10 cellular contexts compared by ENCODE assay signal in genomic region chrX:129981207-129981553, GRCh38. TPM values are rescaled to one million over a fixed set of nuclear protein-coding genes. Genes with fewer than 3 reads are reported as not detected.
DNase-seq lines count a peak whose midpoint lies in the region; ATAC-seq, FAIRE-seq and TF ChIP-seq lines count a peak whose summit lies in the region.
"Had no signal": no experiment of that assay in that cellular context is flagged by ENCODE, and none has a peak within 500 bp of the region (broad histone marks: within the 10 kb centered on the region; RNA-seq: fewer than 3 reads in every experiment).

No MANE protein-coding gene starts in this region.

- H3K18ac ChIP-seq in mesenchymal stem cell (ENCODE audit: low read depth in 1 of 2, low read length in 2 of 2) = peak overlapping the region in 1 of 2 experiments; percentile 62

- in situ Hi-C loops in HepG2 (cut with HindIII; ENCODE audit: extremely low pct_ligation_motif_present, low pct_unique_long_range_greater_than_20kb) = no loop called here

- peak overlapping the region; percentile 78 for H3K4me2 ChIP-seq in HepG2 (ENCODE audit: low read depth, low read length)
- H3K4me2 ChIP-seq in astrocyte (ENCODE audit: low read length) = no peak overlapping the region
- H3K4me2 ChIP-seq in mesenchymal stem cell (ENCODE audit: low read length, poor library complexity, severe bottlenecking) = peak overlapping the region; percentile 93

- H2BK12ac ChIP-seq in mesenchymal stem cell (ENCODE audit: low read length in 2 of 2) = no peak overlapping the region

- H3K27me3 Mint-ChIP-seq in astrocyte (ENCODE audit: low read depth, unreplicated experiment) = no peaks in the 10 kb centered on the region
- peaks cover 2 to 21% (median 4%) of the 10 kb centered on the region in 3 donors for H3K27me3 Mint-ChIP-seq in CD14-positive monocyte (ENCODE audit: low read depth in 3 of 3)

- ATAC-seq in HepG2 (no peak), right lobe of liver (no peak), HG03135 (IDR thresholded peaks at IDR 0.05; ENCODE audit: unreplicated experiment) (no peak), GM21825 (IDR thresholded peaks at IDR 0.05; ENCODE audit: unreplicated experiment) (no peak)

- peak overlapping the region; percentile 61 for H2BK120ac ChIP-seq in mesenchymal stem cell (ENCODE audit: low read depth, low read length)

- no peak overlapping the region for H4K8ac ChIP-seq in mesenchymal stem cell (ENCODE audit: low read length)

- no peak for DNase-seq in HepG2 (ENCODE audit: low spot score)
- DNase-seq in right lobe of liver = no peak
- DNase-seq in astrocyte (ENCODE audit: low read depth) = no peak
- no peak for DNase-seq in mesenchymal stem cell
- DNase-seq in T1000 (lab: John Stamatoyannopoulos, UW) = no peak
- DNase-seq in CD14-positive monocyte (ENCODE audit: low spot score) = no peak
- DNase-seq: NCI-H2029 had no signal

- H3K36me3 Mint-ChIP-seq in astrocyte (ENCODE audit: low read depth, unreplicated experiment) (no peaks in the 10 kb centered on the region), CD14-positive monocyte (peaks cover 0 to 2% of the 10 kb centered on the region in 2 donors)

- H3K79me2 ChIP-seq in HepG2 (ENCODE audit: insufficient read depth, low read length) (no peaks in the 10 kb centered on the region), astrocyte (ENCODE audit: insufficient read depth, low read length) (no peaks in the 10 kb centered on the region)

- CTCF ChIA-PET in HepG2 (lab: Yijun Ruan, JAX; ENCODE audit: low intra/inter-chr PET ratio, low total read pairs) = no interaction called here

- H3K9ac ChIP-seq in HepG2 (ENCODE audit: insufficient read depth, low read depth, low read length) = peak overlapping the region; percentile 46; the same call in 1 of the 2 replicates
- H3K9ac ChIP-seq in astrocyte (ENCODE audit: low read length) = peak overlapping the region; percentile 46
- H3K9ac ChIP-seq in mesenchymal stem cell (ENCODE audit: low read length) = peak overlapping the region; percentile 63

- no peak overlapping the region for H2BK5ac ChIP-seq in mesenchymal stem cell (ENCODE audit: low read depth, low read length, poor library complexity, severe bottlenecking)

- H2BK15ac ChIP-seq in mesenchymal stem cell (ENCODE audit: low read depth, poor library complexity, severe bottlenecking) = no peak overlapping the region

- POLR2A ChIA-PET in HepG2 (lab: Yijun Ruan, JAX) = interaction anchor here (0.8 kb wide), 1 partner anchor 9 kb away, joined by 3 read pairs; no protein-coding TSS in a partner anchor

- no peak overlapping the region for H3K23ac ChIP-seq in mesenchymal stem cell (ENCODE audit: low read length in 2 of 2)

- H2AK5ac ChIP-seq in mesenchymal stem cell (ENCODE audit: low read length, severe bottlenecking) = no peak overlapping the region

- intact Hi-C loops in HepG2 (cut with micrococcal nuclease; ENCODE audit: unreplicated experiment) (loop anchor here (5.0 kb wide), 1 partner anchor 49 kb away; no protein-coding TSS in a partner anchor), right lobe of liver (cut with DNase I) (no loop called here), CD14-positive monocyte (cut with micrococcal nuclease) (loop anchor here (2.0 kb wide), 1 partner anchor 48 kb away; no protein-coding TSS in a partner anchor)

- WGBS in HepG2 (ENCODE audit: low lambda C conversion rate) = 0% methylated on average over 12 of the region's 17 CpGs
- 23% methylated on average over 13 of the region's 17 CpGs for WGBS in right lobe of liver (ENCODE audit: insufficient coverage, low coverage, low lambda C conversion rate, missing lambda C conversion rate)
- no CpG with 5 or more reads among the region's 17 CpGs for WGBS in mesenchymal stem cell

- peaks cover 9% of the 10 kb centered on the region for H3K4me1 ChIP-seq in HepG2 (ENCODE audit: insufficient read depth, low read length)
- H3K4me1 ChIP-seq in right lobe of liver = no peaks in the 10 kb centered on the region
- H3K4me1 ChIP-seq in astrocyte (ENCODE audit: insufficient read depth, low read length) = peaks cover 5% of the 10 kb centered on the region
- peaks cover 2% of the 10 kb centered on the region for H3K4me1 ChIP-seq in mesenchymal stem cell (ENCODE audit: control insufficient read depth, insufficient read depth, low read depth, low read length)

- H3K36me3 ChIP-seq in HepG2 (replicated peaks in 1 of 2; ENCODE audit: control insufficient read depth in 1 of 2, insufficient read depth in 2 of 2, low read length in 2 of 2) (no peaks in the 10 kb centered on the region), right lobe of liver (no peaks in the 10 kb centered on the region), astrocyte (ENCODE audit: insufficient read depth, low read length) (no peaks in the 10 kb centered on the region), mesenchymal stem cell (ENCODE audit: control insufficient read depth in 1 of 2, insufficient read depth in 2 of 2, low read depth in 1 of 2, low read length in 2 of 2) (no peaks in the 10 kb centered on the region)
- H3K36me3 ChIP-seq: suprapubic skin had no signal

- TF ChIP-seq POLR2A in HepG2 (IDR thresholded peaks at IDR 0.05; ENCODE audit: insufficient read depth in 1 of 2, low read depth in 2 of 2, low read length in 2 of 2) (no peak), right lobe of liver (IDR thresholded peaks at IDR 0.05) (no peak)

- no peak for TF ChIP-seq CTCF in HepG2 (CRISPR knock-in tag; IDR thresholded peaks at IDR 0.05)
- TF ChIP-seq CTCF in right lobe of liver (IDR thresholded peaks at IDR 0.05) = no peak
- no peak for TF ChIP-seq CTCF in astrocyte (IDR thresholded peaks at IDR 0.05; ENCODE audit: insufficient read depth, low read depth, low read length)
- no peak for TF ChIP-seq CTCF in CD14-positive monocyte (IDR thresholded peaks at IDR 0.05)

- H3K9me3 ChIP-seq in HepG2 (ENCODE audit: low read length) = no peaks in the 10 kb centered on the region
- no peaks in the 10 kb centered on the region for H3K9me3 ChIP-seq in right lobe of liver
- no peaks in the 10 kb centered on the region for H3K9me3 ChIP-seq in astrocyte (ENCODE audit: insufficient read depth, low read depth, low read length)
- H3K9me3 ChIP-seq in mesenchymal stem cell (ENCODE audit: control insufficient read depth, low read length) = no peaks in the 10 kb centered on the region
- H3K9me3 ChIP-seq: suprapubic skin had no signal

- H3K27ac ChIP-seq in HepG2 (ENCODE audit: extremely low read length, insufficient read depth, low read length) (no peak overlapping the region), right lobe of liver (no peak overlapping the region), astrocyte (ENCODE audit: low read depth, low read length) (no peak overlapping the region), mesenchymal stem cell (ENCODE audit: low read length, poor library complexity, severe bottlenecking) (no peak overlapping the region)

- H2AFZ ChIP-seq in HepG2 (ENCODE audit: low read length) (no peak overlapping the region), astrocyte (ENCODE audit: low read depth, low read length) (peak overlapping the region; percentile 71), mesenchymal stem cell (ENCODE audit: low read depth, low read length) (no peak overlapping the region)

- FAIRE-seq in HepG2 (lab: Jason Lieb, UNC) (no peak), astrocyte (lab: Jason Lieb, UNC) (no peak)

- H4K20me1 ChIP-seq in HepG2 (ENCODE audit: insufficient read depth, low read length) = no peaks in the 10 kb centered on the region
- H4K20me1 ChIP-seq in astrocyte (ENCODE audit: insufficient read depth, low read length) = peaks cover 5% of the 10 kb centered on the region

- H3K27me3 ChIP-seq in HepG2 (ENCODE audit: control insufficient read depth in 1 of 2, insufficient read depth in 2 of 2, low read length in 2 of 2) (no peaks in the 10 kb centered on the region), right lobe of liver (no peaks in the 10 kb centered on the region), astrocyte (ENCODE audit: insufficient read depth, low read length) (no peaks in the 10 kb centered on the region), mesenchymal stem cell (ENCODE audit: control insufficient read depth in 1 of 2, insufficient read depth in 1 of 2, low read length in 2 of 2) (peaks cover 0 to 14% of the 10 kb centered on the region in 2 experiments)
- H3K27me3 ChIP-seq: suprapubic skin had no signal

- H3K9me3 Mint-ChIP-seq in astrocyte (ENCODE audit: unreplicated experiment) (no peaks in the 10 kb centered on the region), CD14-positive monocyte (peaks cover 0 to 16% (median 6%) of the 10 kb centered on the region in 7 donors)

- H3K4me3 Mint-ChIP-seq in astrocyte (ENCODE audit: unreplicated experiment) (peak overlapping the region; percentile 80), CD14-positive monocyte (no peak overlapping the region)

- no peak overlapping the region for H3K4ac ChIP-seq in mesenchymal stem cell (ENCODE audit: low read depth in 1 of 2, low read length in 2 of 2)

- no peak overlapping the region for H4K91ac ChIP-seq in mesenchymal stem cell (ENCODE audit: low read length)

- TF ChIP-seq EP300 in HepG2 (IDR thresholded peaks at IDR 0.05; ENCODE audit: low read depth in 2 of 2, low read length in 2 of 2) (no peak), HepG2 (CRISPR knock-in tag; IDR thresholded peaks at IDR 0.05; ENCODE audit: borderline replicate concordance) (no peak)

- peaks cover 1% of the 10 kb centered on the region for H3K79me1 ChIP-seq in mesenchymal stem cell (replicated peaks; ENCODE audit: low read length, poor library complexity, severe bottlenecking)

- TF ChIP-seq RAD21 in HepG2 (CRISPR knock-in tag; IDR thresholded peaks at IDR 0.05) = no peak

- TSS peak; percentile 59 for BruUV-seq in HepG2 (replicated peaks; lab: Mats Ljungman, UMichigan)

- H3K14ac ChIP-seq in mesenchymal stem cell (ENCODE audit: low read length in 2 of 2) = no peak overlapping the region

- peak overlapping the region in 2 of 3 experiments; percentile 45 to 66; a peak in 3 of 6 replicates for H3K4me3 ChIP-seq in HepG2 (replicated peaks in 1 of 3; ENCODE audit: insufficient read depth in 1 of 3, low read depth in 2 of 3, low read length in 3 of 3)
- H3K4me3 ChIP-seq in right lobe of liver = peak overlapping the region in 1 of 3 donors; percentile 45
- H3K4me3 ChIP-seq in astrocyte (ENCODE audit: insufficient read depth, low read depth, low read length) = peak overlapping the region; percentile 57
- peak overlapping the region; percentile 64 to 79 for H3K4me3 ChIP-seq in mesenchymal stem cell (ENCODE audit: insufficient read depth in 1 of 2, low read depth in 1 of 2, low read length in 2 of 2)
- H3K4me3 ChIP-seq: suprapubic skin had no signal

- H3K4me1 Mint-ChIP-seq in astrocyte (ENCODE audit: low read depth, unreplicated experiment) (peaks cover 3% of the 10 kb centered on the region), CD14-positive monocyte (peaks cover 14% of the 10 kb centered on the region)

- no peak overlapping the region for H3K27ac Mint-ChIP-seq in astrocyte (ENCODE audit: unreplicated experiment)
- H3K27ac Mint-ChIP-seq in CD14-positive monocyte = peak overlapping the region in 1 of 7 donors; percentile 79

RNA-seq across cellular contexts. Expression of gene BCORL1, which starts 1.3 kb away (rescaled TPM):
- total RNA-seq in HepG2 (2016; rRNA removed; fragmentation: Illumina TruSeq; extraction: Trizol) = 1.4 and 4.1 TPM in 2 replicates
- 1.1 and 1.2 TPM in 2 replicates for total RNA-seq in HepG2 (2016; cell fraction: cytosol; rRNA removed; fragmentation: Illumina TruSeq; extraction: Trizol; ENCODE audit: low read depth)
- total RNA-seq in HepG2 (2016; cell fraction: insoluble cytoplasmic fraction; rRNA removed; fragmentation: Illumina TruSeq; extraction: Trizol) = 0.84 and 3.6 TPM in 2 replicates
- 2.2 and 2.8 TPM in 2 replicates for total RNA-seq in HepG2 (2016; cell fraction: membrane; rRNA removed; fragmentation: Illumina TruSeq; extraction: Trizol)
- total RNA-seq in HepG2 (2016; cell fraction: nucleus; rRNA removed; fragmentation: Illumina TruSeq; extraction: Trizol) = 3.0 and 4.6 TPM in 2 replicates
- polyA plus RNA-seq in HepG2 (2011; rRNA removed) = 0.67 and 0.71 TPM in 2 replicates
- polyA plus RNA-seq in HepG2 (2011; cell fraction: cytosol; rRNA removed) = 0.45 and 0.51 TPM in 2 replicates
- polyA plus RNA-seq in HepG2 (2011; cell fraction: nucleus; rRNA removed) = 2.3 and 3.4 TPM in 2 replicates
- 4.1 and 4.2 TPM in 2 replicates for polyA plus RNA-seq in HepG2 (2012)
- 0.23 and 0.25 TPM in 2 replicates for polyA plus RNA-seq in HepG2 (2016; cell fraction: cytosol; fragmentation: Illumina TruSeq; extraction: Trizol; ENCODE audit: low read depth)
- 3.5 and 5.3 TPM in 2 replicates for polyA plus RNA-seq in HepG2 (2016; cell fraction: insoluble cytoplasmic fraction; fragmentation: Illumina TruSeq; extraction: Trizol; ENCODE audit: low read depth)
- 0.49 and 0.65 TPM in 2 replicates for polyA plus RNA-seq in HepG2 (2016; cell fraction: membrane; fragmentation: Illumina TruSeq; extraction: Trizol; ENCODE audit: low read depth)
- 5.0 and 5.4 TPM in 2 replicates for polyA plus RNA-seq in HepG2 (2016; cell fraction: nucleus; fragmentation: Illumina TruSeq; extraction: Trizol; ENCODE audit: insufficient read depth, low read depth)
- polyA minus RNA-seq in HepG2 (2011; rRNA and poly(A)+ RNA removed; ENCODE audit: low replicate concordance) = 1.6 and 3.1 TPM in 2 replicates
- polyA minus RNA-seq in HepG2 (2011; cell fraction: cytosol; rRNA and poly(A)+ RNA removed) = 2.0 and 2.8 TPM in 2 replicates
- 2.1 and 3.0 TPM in 2 replicates for polyA minus RNA-seq in HepG2 (2011; cell fraction: nucleus; rRNA and poly(A)+ RNA removed)
- 1 to 10 TPM; 2.7 to 9.0 (median 4.8) TPM for total RNA-seq in right lobe of liver
- total RNA-seq in astrocyte = 20.0 and 22.3 TPM in 2 replicates
- polyA plus RNA-seq in mesenchymal stem cell (2013, experiment 1 of 2) = 6.8 TPM
- 6.1 TPM for polyA plus RNA-seq in mesenchymal stem cell (2013, experiment 2 of 2)
- polyA plus RNA-seq in CD14-positive monocyte = under 1 TPM; 0.69 to 0.72 TPM

Comparison
In these comparisons a context has a peak if more than half of its experiments do, and no peak if none do; other contexts are left out.
1. intact Hi-C loops: an anchor here in HepG2 (5.0 kb wide) and CD14-positive monocyte (2.0 kb wide); none called in right lobe of liver.